8 cellular contexts compared by ENCODE assay signal in genomic region chr3:51539291-51539891, GRCh38. TPM values are rescaled to one million over a fixed set of nuclear protein-coding genes. Genes with fewer than 3 reads are reported as not detected.
A peak's percentile ranks its signal among the peaks of the same experiment; 100 is the strongest.
DNase-seq lines count a peak whose midpoint lies in the region; ATAC-seq, FAIRE-seq and TF ChIP-seq lines count a peak whose summit lies in the region.

No MANE protein-coding gene starts in this region.

- H3K36me3 Mint-ChIP-seq in activated naive CD4-positive, alpha-beta T cell treated with anti-CD3 and anti-CD28 coated beads for 36 hours (ENCODE audit: low read depth): no peaks in the 10 kb centered on the region
- no peaks in the 10 kb centered on the region for H3K36me3 Mint-ChIP-seq in glutamatergic neuron (ENCODE audit: unreplicated experiment)

- H3K27me3 ChIP-seq in pancreas (no peaks in the 10 kb centered on the region), aorta (ENCODE audit: control insufficient read depth in 1 of 2, insufficient read depth in 2 of 2, low read length in 1 of 2) (no peaks in the 10 kb centered on the region)

- CTCF ChIA-PET in activated naive CD4-positive, alpha-beta T cell treated with anti-CD3 and anti-CD28 coated beads for 36 hours (lab: Charles Lee): interaction anchor here (0.5 to 3.7 kb wide), 7 partner anchors 9 to 454 kb away, joined by 3 to 15 read pairs (median 6); partner anchors contain the start of gene DCAF1

- no peaks in the 10 kb centered on the region for H3K9me3 ChIP-seq in pancreas
- no peaks in the 10 kb centered on the region for H3K9me3 ChIP-seq in aorta (ENCODE audit: control insufficient read depth, low read length)

- TF ChIP-seq CTCF in C4-2B (conservative IDR thresholded peaks at IDR 0.05) (no peak), glutamatergic neuron (IDR thresholded peaks at IDR 0.05; ENCODE audit: partially characterized antibody, unreplicated experiment) (no peak), pancreas (IDR thresholded peaks at IDR 0.05) (no peak)

- intact Hi-C loops in activated naive CD4-positive, alpha-beta T cell treated with anti-CD3 and anti-CD28 coated beads for 36 hours (cut with micrococcal nuclease): loop anchor here (2.0 kb wide), 1 partner anchor 155 kb away; the partner anchor contains the start of gene MANF
- intact Hi-C loops in pancreas (cut with DNase I): no loop called here
- intact Hi-C loops in aorta (cut with DNase I): no loop called here

- no peak for FAIRE-seq in pancreas (lab: Jason Lieb, UNC)

- peak overlapping the region; percentile 84 for H3K27ac Mint-ChIP-seq in activated naive CD4-positive, alpha-beta T cell treated with anti-CD3 and anti-CD28 coated beads for 36 hours
- H3K27ac Mint-ChIP-seq in glutamatergic neuron (ENCODE audit: unreplicated experiment): peak overlapping the region; percentile 60

- H3K4me3 Mint-ChIP-seq in activated naive CD4-positive, alpha-beta T cell treated with anti-CD3 and anti-CD28 coated beads for 36 hours: peak overlapping the region; percentile 76
- H3K4me3 Mint-ChIP-seq in glutamatergic neuron (ENCODE audit: unreplicated experiment): peak overlapping the region; percentile 94

- H3K27me3 Mint-ChIP-seq in activated naive CD4-positive, alpha-beta T cell treated with anti-CD3 and anti-CD28 coated beads for 36 hours (ENCODE audit: low read depth): no peaks in the 10 kb centered on the region
- peaks cover 9% of the 10 kb centered on the region for H3K27me3 Mint-ChIP-seq in glutamatergic neuron (ENCODE audit: unreplicated experiment)

- DNase-seq in NCI-H69 (lab: John Stamatoyannopoulos, UW) (peak; percentile 32), glutamatergic neuron (peak; percentile 24), pancreas (peak in 2 of 6 donors; percentile 16), aorta (no peak), NCI-H2171 (lab: John Stamatoyannopoulos, UW) (no peak)
- peak; percentile 56 for DNase-seq in activated naive CD4-positive, alpha-beta T cell treated with anti-CD3 and anti-CD28 coated beads for 36 hours

- H3K4me3 ChIP-seq in pancreas (peak overlapping the region; percentile 73 to 98 (median 96)), aorta (ENCODE audit: low read length in 2 of 2) (peak overlapping the region; percentile 78 to 87)

- H3K4me1 ChIP-seq in pancreas (peaks cover 0 to 13% (median 7%) of the 10 kb centered on the region in 3 donors), aorta (ENCODE audit: control insufficient read depth in 1 of 2, insufficient read depth in 2 of 2, low read length in 2 of 2) (no peaks in the 10 kb centered on the region)

- no peaks in the 10 kb centered on the region for H3K9me3 Mint-ChIP-seq in activated naive CD4-positive, alpha-beta T cell treated with anti-CD3 and anti-CD28 coated beads for 36 hours
- H3K9me3 Mint-ChIP-seq in glutamatergic neuron (ENCODE audit: unreplicated experiment): peaks cover 9% of the 10 kb centered on the region

- WGBS in pancreas, 2 donors: 0 to 1% methylated on average over 10 of the region's 10 CpGs
- 0 to 1% methylated on average over 10 of the region's 10 CpGs for whole genome bisulfite sequencing in aorta, 2 donors

- H3K36me3 ChIP-seq in pancreas: peaks cover 0 to 3% (median 0%) of the 10 kb centered on the region in 3 donors
- H3K36me3 ChIP-seq in aorta (ENCODE audit: control insufficient read depth in 1 of 2, insufficient read depth in 2 of 2, low read length in 1 of 2): peaks cover 0 to 3% of the 10 kb centered on the region in 2 donors

- peaks cover 34% of the 10 kb centered on the region for H3K4me1 Mint-ChIP-seq in activated naive CD4-positive, alpha-beta T cell treated with anti-CD3 and anti-CD28 coated beads for 36 hours (ENCODE audit: low read depth)
- H3K4me1 Mint-ChIP-seq in glutamatergic neuron (ENCODE audit: low read depth, unreplicated experiment): peaks cover 9% of the 10 kb centered on the region

- ATAC-seq in GM21528 (IDR thresholded peaks at IDR 0.05; ENCODE audit: low FRiP score, unreplicated experiment) (peak; percentile 23), pancreas (peak in 3 of 4 donors; percentile 11 to 43 (median 17)), aorta (ENCODE audit: low FRiP score) (peak; percentile 40)

- H3K27ac ChIP-seq in C4-2B (peak overlapping the region; percentile 85), pancreas (peak overlapping the region; percentile 65 to 83 (median 77)), aorta (ENCODE audit: low read depth in 1 of 2, low read length in 2 of 2) (peak overlapping the region; percentile 54 to 85)

RNA-seq across cellular contexts. Expression of gene RAD54L2, which starts 0.9 kb away (rescaled TPM):
- 10 to 100 TPM; 23.1 to 24.5 TPM for total RNA-seq in activated naive CD4-positive, alpha-beta T cell treated with anti-CD3 and anti-CD28 coated beads for 36 hours
- 64.3 TPM for total RNA-seq in glutamatergic neuron (ENCODE audit: unreplicated experiment)
- total RNA-seq in pancreas: 10 to 100 TPM in 1 of 6 donors, 1 to 10 TPM in 5; 7.2 to 12.3 (median 8.8) TPM
- polyA plus RNA-seq in pancreas: 1 to 10 TPM; 4.2 to 6.4 TPM
- total RNA-seq in aorta: 10 to 100 TPM; 28.6 to 28.9 TPM
- 1 to 10 TPM; 2.1 to 6.6 TPM for polyA plus RNA-seq in aorta

RNA-seq across cellular contexts. Expression of gene DCAF1, which starts 39.6 kb away (rescaled TPM):
- 10 to 100 TPM; 38.9 to 39.9 TPM for total RNA-seq in activated naive CD4-positive, alpha-beta T cell treated with anti-CD3 and anti-CD28 coated beads for 36 hours
- total RNA-seq in glutamatergic neuron (ENCODE audit: unreplicated experiment) (15.4 TPM), pancreas (10 to 100 TPM in 1 of 6 donors, 1 to 10 TPM in 5; 5.7 to 12.5 (median 8.1) TPM), aorta (10 to 100 TPM; 18.5 to 19.0 TPM)
- polyA plus RNA-seq in pancreas (1 to 10 TPM; 4.9 to 8.5 TPM), aorta (1 to 10 TPM; 3.9 to 7.6 TPM)

Comparison
In these comparisons a context has a peak if more than half of its experiments do, and no peak if none do; other contexts are left out.
1. DNase-seq: peak in NCI-H69 (single experiment), activated naive CD4-positive, alpha-beta T cell treated with anti-CD3 and anti-CD28 coated beads for 36 hours (single experiment) and glutamatergic neuron (single experiment); none in aorta (0 of 2) and NCI-H2171 (single experiment).
2. Peak in every context shown above with its lines, with median percentiles within 50 percentile points of each other: H3K27ac ChIP-seq and ATAC-seq.